In the genomic region with DNA sequence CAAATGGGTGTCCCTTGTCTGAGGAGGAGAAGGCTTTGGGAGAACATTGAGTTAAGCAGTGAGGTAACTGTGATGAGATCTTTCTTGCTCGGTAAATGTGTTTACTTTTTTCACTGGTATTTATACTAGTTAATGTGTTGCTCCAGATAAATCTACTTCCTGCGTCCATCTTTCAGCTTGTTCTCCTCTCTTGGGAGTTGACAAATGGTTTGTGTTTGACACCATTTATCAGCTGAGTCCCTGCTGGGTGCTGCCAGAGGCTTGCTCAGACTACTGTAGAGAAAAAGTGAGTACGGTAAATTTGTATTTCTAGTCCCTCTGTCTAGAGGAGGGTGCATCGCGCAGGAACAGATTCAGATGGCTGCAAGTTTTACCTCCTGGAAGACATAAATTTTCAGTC, we compare ENCODE assay signal across 2 cellular contexts.
TF ChIP-seq lines count a peak whose summit lies in the region.

No MANE protein-coding gene starts in this region.

TF ChIP-seq in HEK293, 187 proteins besides CTCF, POLR2A, EP300 and RAD21 (continued from another document):
- TF ChIP-seq, protein P1, sequence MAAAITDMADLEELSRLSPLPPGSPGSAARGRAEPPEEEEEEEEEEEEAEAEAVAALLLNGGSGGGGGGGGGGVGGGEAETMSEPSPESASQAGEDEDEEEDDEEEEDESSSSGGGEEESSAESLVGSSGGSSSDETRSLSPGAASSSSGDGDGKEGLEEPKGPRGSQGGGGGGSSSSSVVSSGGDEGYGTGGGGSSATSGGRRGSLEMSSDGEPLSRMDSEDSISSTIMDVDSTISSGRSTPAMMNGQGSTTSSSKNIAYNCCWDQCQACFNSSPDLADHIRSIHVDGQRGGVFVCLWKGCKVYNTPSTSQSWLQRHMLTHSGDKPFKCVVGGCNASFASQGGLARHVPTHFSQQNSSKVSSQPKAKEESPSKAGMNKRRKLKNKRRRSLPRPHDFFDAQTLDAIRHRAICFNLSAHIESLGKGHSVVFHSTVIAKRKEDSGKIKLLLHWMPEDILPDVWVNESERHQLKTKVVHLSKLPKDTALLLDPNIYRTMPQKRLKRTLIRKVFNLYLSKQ (tag by site-specific recombination; IDR thresholded peaks at IDR 0.05; ENCODE audit: borderline replicate concordance) = no peak
- TF ChIP-seq ZNF112 (tag by site-specific recombination; IDR thresholded peaks at IDR 0.05) (no peak), SP2 (tag by site-specific recombination; IDR thresholded peaks at IDR 0.05) (no peak), ZNF354C (tag by site-specific recombination; IDR thresholded peaks at IDR 0.05; ENCODE audit: borderline replicate concordance, low read depth) (no peak), ZNF76 (tag by site-specific recombination; IDR thresholded peaks at IDR 0.05; ENCODE audit: borderline replicate concordance, low read depth) (no peak), ZNF549 (tag by site-specific recombination; IDR thresholded peaks at IDR 0.05) (no peak), ZNF292 (tag by site-specific recombination; IDR thresholded peaks at IDR 0.05; ENCODE audit: borderline replicate concordance, low read depth) (no peak), ZNF501 (tag by site-specific recombination; IDR thresholded peaks at IDR 0.05) (no peak), ZBTB8A (tag by site-specific recombination; IDR thresholded peaks at IDR 0.05) (0 out of 2 replicates have a peak, but pooled peaks have one; percentile 12), WT1 (tag by site-specific recombination; IDR thresholded peaks at IDR 0.05) (0 out of 2 replicates have a peak, but pooled peaks have one; percentile 40), MZF1 (tag by site-specific recombination; IDR thresholded peaks at IDR 0.05; ENCODE audit: borderline replicate concordance) (no peak), ZNF664 (tag by site-specific recombination; IDR thresholded peaks at IDR 0.05) (no peak), OSR2 (tag by site-specific recombination; IDR thresholded peaks at IDR 0.05) (peak; percentile 77; the same call in 1 of the 2 replicates), ZNF837 (tag by site-specific recombination; IDR thresholded peaks at IDR 0.05) (no peak), TRIM28 (IDR thresholded peaks at IDR 0.05; ENCODE audit: borderline replicate concordance, low read length) (peak; percentile 93), ZFP37 (tag by site-specific recombination; IDR thresholded peaks at IDR 0.05) (no peak), FEZF1 (tag by site-specific recombination; IDR thresholded peaks at IDR 0.05) (0 out of 2 replicates have a peak, but pooled peaks have one; percentile 32), ZNF624 (tag by site-specific recombination; IDR thresholded peaks at IDR 0.05) (no peak), ZNF214 (tag by site-specific recombination; IDR thresholded peaks at IDR 0.05; ENCODE audit: borderline replicate concordance) (no peak), ZNF629 (tag by site-specific recombination; IDR thresholded peaks at IDR 0.05) (peak; percentile 49; the same call in 1 of the 2 replicates)
- TF ChIP-seq, protein P2, sequence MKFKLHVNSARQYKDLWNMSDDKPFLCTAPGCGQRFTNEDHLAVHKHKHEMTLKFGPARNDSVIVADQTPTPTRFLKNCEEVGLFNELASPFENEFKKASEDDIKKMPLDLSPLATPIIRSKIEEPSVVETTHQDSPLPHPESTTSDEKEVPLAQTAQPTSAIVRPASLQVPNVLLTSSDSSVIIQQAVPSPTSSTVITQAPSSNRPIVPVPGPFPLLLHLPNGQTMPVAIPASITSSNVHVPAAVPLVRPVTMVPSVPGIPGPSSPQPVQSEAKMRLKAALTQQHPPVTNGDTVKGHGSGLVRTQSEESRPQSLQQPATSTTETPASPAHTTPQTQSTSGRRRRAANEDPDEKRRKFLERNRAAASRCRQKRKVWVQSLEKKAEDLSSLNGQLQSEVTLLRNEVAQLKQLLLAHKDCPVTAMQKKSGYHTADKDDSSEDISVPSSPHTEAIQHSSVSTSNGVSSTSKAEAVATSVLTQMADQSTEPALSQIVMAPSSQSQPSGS (tag by site-specific recombination; IDR thresholded peaks at IDR 0.05; ENCODE audit: low read depth) = peak; percentile 29; the same call in 1 of the 2 replicates
- TF ChIP-seq, protein P3, sequence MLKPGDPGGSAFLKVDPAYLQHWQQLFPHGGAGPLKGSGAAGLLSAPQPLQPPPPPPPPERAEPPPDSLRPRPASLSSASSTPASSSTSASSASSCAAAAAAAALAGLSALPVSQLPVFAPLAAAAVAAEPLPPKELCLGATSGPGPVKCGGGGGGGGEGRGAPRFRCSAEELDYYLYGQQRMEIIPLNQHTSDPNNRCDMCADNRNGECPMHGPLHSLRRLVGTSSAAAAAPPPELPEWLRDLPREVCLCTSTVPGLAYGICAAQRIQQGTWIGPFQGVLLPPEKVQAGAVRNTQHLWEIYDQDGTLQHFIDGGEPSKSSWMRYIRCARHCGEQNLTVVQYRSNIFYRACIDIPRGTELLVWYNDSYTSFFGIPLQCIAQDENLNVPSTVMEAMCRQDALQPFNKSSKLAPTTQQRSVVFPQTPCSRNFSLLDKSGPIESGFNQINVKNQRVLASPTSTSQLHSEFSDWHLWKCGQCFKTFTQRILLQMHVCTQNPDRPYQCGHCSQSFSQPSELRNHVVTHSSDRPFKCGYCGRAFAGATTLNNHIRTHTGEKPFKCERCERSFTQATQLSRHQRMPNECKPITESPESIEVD (tag by site-specific recombination; IDR thresholded peaks at IDR 0.05) = peak; percentile 73; the same call in 1 of the 2 replicates
TF ChIP-seq in HEK293: peak in this region for 9.

TF ChIP-seq in K562, 482 proteins besides CTCF, POLR2A, EP300 and RAD21 (continued from another document):
- TF ChIP-seq, protein P4, sequence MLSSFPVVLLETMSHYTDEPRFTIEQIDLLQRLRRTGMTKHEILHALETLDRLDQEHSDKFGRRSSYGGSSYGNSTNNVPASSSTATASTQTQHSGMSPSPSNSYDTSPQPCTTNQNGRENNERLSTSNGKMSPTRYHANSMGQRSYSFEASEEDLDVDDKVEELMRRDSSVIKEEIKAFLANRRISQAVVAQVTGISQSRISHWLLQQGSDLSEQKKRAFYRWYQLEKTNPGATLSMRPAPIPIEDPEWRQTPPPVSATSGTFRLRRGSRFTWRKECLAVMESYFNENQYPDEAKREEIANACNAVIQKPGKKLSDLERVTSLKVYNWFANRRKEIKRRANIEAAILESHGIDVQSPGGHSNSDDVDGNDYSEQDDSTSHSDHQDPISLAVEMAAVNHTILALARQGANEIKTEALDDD (IDR thresholded peaks at IDR 0.05) = peak; percentile 81
- TF ChIP-seq MYBL2 (IDR thresholded peaks at IDR 0.05; ENCODE audit: low read depth) (no peak), MYBL2 (CRISPR knock-in tag; IDR thresholded peaks at IDR 0.05; ENCODE audit: borderline replicate concordance) (no peak), RBM39 (optimal IDR thresholded peaks at IDR 0.05; ENCODE audit: low read depth, low read length) (no peak), KLF6 (CRISPR knock-in tag; IDR thresholded peaks at IDR 0.05; ENCODE audit: borderline replicate concordance) (no peak), TCF3 (CRISPR knock-in tag; IDR thresholded peaks at IDR 0.05) (peak; percentile 77), ARID1B (IDR thresholded peaks at IDR 0.05) (peak; percentile 78), MEIS2 (IDR thresholded peaks at IDR 0.05; ENCODE audit: partially characterized antibody) (peak; percentile 91), JUND (IDR thresholded peaks at IDR 0.05; ENCODE audit: borderline replicate concordance, low read depth, low read length) (no peak), JUND (tag; IDR thresholded peaks at IDR 0.05; ENCODE audit: borderline replicate concordance, low read depth, low read length) (peak; percentile 48; the same call in 1 of the 3 replicates), MIER1 (IDR thresholded peaks at IDR 0.05; ENCODE audit: low read depth) (no peak), DPF2 (IDR thresholded peaks at IDR 0.05) (peak; percentile 73), SMARCA4 (IDR thresholded peaks at IDR 0.05) (peak; percentile 63), SOX6 (IDR thresholded peaks at IDR 0.05) (0 out of 2 replicates have a peak, but pooled peaks have one; percentile 40), PURB (CRISPR knock-in tag; IDR thresholded peaks at IDR 0.05; ENCODE audit: low read depth) (no peak), MECOM (CRISPR knock-in tag; IDR thresholded peaks at IDR 0.05) (0 out of 2 replicates have a peak, but pooled peaks have one; percentile 29), FOXA1 (IDR thresholded peaks at IDR 0.05; ENCODE audit: borderline replicate concordance) (peak; percentile 79), TEAD1 (CRISPR knock-in tag; IDR thresholded peaks at IDR 0.05) (no peak), FOXK2 (conservative IDR thresholded peaks at IDR 0.05 in 1 of 2, IDR thresholded peaks at IDR 0.05 in 1 of 2; ENCODE audit: low read depth in 2 of 2) (peak; percentile 24 to 33; a peak in 1 of 4 replicates), MAZ (CRISPR knock-in tag; conservative IDR thresholded peaks at IDR 0.05 in 1 of 2, IDR thresholded peaks at IDR 0.05 in 1 of 2) (0 out of 4 replicates have a peak, but pooled peaks of 1 of the 2 experiments have one; percentile 20), NCOR1 (IDR thresholded peaks at IDR 0.05) (0 out of 2 replicates have a peak, but pooled peaks have one; percentile 33), CBFA2T2 (conservative IDR thresholded peaks at IDR 0.05) (peak; percentile 47; the same call in 1 of the 2 replicates)
- TF ChIP-seq, protein P5, sequence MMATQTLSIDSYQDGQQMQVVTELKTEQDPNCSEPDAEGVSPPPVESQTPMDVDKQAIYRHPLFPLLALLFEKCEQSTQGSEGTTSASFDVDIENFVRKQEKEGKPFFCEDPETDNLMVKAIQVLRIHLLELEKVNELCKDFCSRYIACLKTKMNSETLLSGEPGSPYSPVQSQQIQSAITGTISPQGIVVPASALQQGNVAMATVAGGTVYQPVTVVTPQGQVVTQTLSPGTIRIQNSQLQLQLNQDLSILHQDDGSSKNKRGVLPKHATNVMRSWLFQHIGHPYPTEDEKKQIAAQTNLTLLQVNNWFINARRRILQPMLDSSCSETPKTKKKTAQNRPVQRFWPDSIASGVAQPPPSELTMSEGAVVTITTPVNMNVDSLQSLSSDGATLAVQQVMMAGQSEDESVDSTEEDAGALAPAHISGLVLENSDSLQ (IDR thresholded peaks at IDR 0.05) = peak; percentile 52
- TF ChIP-seq, protein P6, sequence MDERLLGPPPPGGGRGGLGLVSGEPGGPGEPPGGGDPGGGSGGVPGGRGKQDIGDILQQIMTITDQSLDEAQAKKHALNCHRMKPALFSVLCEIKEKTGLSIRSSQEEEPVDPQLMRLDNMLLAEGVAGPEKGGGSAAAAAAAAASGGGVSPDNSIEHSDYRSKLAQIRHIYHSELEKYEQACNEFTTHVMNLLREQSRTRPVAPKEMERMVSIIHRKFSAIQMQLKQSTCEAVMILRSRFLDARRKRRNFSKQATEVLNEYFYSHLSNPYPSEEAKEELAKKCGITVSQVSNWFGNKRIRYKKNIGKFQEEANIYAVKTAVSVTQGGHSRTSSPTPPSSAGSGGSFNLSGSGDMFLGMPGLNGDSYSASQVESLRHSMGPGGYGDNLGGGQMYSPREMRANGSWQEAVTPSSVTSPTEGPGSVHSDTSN (CRISPR knock-in tag; IDR thresholded peaks at IDR 0.05; ENCODE audit: low read depth) = no peak
- TF ChIP-seq, protein P6 (tag; conservative IDR thresholded peaks at IDR 0.05; ENCODE audit: low read depth) = peak; percentile 80
- TF ChIP-seq, protein P7, sequence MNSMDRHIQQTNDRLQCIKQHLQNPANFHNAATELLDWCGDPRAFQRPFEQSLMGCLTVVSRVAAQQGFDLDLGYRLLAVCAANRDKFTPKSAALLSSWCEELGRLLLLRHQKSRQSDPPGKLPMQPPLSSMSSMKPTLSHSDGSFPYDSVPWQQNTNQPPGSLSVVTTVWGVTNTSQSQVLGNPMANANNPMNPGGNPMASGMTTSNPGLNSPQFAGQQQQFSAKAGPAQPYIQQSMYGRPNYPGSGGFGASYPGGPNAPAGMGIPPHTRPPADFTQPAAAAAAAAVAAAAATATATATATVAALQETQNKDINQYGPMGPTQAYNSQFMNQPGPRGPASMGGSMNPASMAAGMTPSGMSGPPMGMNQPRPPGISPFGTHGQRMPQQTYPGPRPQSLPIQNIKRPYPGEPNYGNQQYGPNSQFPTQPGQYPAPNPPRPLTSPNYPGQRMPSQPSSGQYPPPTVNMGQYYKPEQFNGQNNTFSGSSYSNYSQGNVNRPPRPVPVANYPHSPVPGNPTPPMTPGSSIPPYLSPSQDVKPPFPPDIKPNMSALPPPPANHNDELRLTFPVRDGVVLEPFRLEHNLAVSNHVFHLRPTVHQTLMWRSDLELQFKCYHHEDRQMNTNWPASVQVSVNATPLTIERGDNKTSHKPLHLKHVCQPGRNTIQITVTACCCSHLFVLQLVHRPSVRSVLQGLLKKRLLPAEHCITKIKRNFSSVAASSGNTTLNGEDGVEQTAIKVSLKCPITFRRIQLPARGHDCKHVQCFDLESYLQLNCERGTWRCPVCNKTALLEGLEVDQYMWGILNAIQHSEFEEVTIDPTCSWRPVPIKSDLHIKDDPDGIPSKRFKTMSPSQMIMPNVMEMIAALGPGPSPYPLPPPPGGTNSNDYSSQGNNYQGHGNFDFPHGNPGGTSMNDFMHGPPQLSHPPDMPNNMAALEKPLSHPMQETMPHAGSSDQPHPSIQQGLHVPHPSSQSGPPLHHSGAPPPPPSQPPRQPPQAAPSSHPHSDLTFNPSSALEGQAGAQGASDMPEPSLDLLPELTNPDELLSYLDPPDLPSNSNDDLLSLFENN (IDR thresholded peaks at IDR 0.05; ENCODE audit: low read depth in 2 of 2, low read length in 2 of 2) = 0 out of 4 replicates have a peak, but pooled peaks of 1 of the 2 experiments have one; percentile 38
